In the genomic region with DNA sequence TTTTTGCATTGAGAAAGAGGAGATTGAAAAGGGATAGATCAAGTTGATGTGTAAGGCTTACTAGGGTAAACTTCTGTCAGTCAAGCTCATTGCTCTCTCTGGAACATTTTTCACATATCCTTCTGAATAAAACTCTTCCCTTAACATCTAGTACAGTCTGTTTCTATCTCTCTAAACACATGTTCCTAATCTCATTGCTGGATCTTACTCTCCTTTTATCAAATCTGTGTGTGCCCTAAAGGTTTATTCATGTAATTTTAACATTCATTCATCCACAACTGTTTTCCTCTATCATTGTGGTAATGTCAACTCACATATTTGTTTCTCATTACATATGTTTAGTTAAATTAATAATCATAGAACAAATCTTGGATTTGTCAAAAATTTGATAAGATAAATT, we compare ENCODE assay signal across 4 cellular contexts.
A peak's percentile ranks its signal among the peaks of the same experiment; 100 is the strongest.
TF ChIP-seq lines count a peak whose summit lies in the region.

No MANE protein-coding gene starts in this region.

TF ChIP-seq in GM23338, 12 proteins besides CTCF, POLR2A, EP300 and RAD21:
- TF ChIP-seq EZH2phosphoT487 (IDR thresholded peaks at IDR 0.05; ENCODE audit: unreplicated experiment) = no peak

TF ChIP-seq in SK-N-SH, 30 proteins besides CTCF, POLR2A, EP300 and RAD21 (continues in another document):
- TF ChIP-seq, protein P1, sequence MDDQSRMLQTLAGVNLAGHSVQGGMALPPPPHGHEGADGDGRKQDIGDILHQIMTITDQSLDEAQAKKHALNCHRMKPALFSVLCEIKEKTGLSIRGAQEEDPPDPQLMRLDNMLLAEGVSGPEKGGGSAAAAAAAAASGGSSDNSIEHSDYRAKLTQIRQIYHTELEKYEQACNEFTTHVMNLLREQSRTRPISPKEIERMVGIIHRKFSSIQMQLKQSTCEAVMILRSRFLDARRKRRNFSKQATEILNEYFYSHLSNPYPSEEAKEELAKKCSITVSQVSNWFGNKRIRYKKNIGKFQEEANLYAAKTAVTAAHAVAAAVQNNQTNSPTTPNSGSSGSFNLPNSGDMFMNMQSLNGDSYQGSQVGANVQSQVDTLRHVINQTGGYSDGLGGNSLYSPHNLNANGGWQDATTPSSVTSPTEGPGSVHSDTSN (IDR thresholded peaks at IDR 0.05) = no peak
- TF ChIP-seq EZH2phosphoT487 (IDR thresholded peaks at IDR 0.05; ENCODE audit: borderline replicate concordance, low read depth) (no peak), TAF1 (IDR thresholded peaks at IDR 0.05; ENCODE audit: borderline replicate concordance, low read depth, low read length) (no peak), CHD2 (IDR thresholded peaks at IDR 0.05; ENCODE audit: low read length, partially characterized antibody) (peak; percentile 35), FOSL2 (IDR thresholded peaks at IDR 0.05; ENCODE audit: borderline replicate concordance, low read depth) (no peak), ZBTB33 (IDR thresholded peaks at IDR 0.05; ENCODE audit: borderline replicate concordance, low read depth) (no peak), GATA2 (CRISPR knock-in tag; IDR thresholded peaks at IDR 0.05) (peak; percentile 83), MEF2A (IDR thresholded peaks at IDR 0.05; ENCODE audit: borderline replicate concordance, low read depth) (no peak), MXI1 (IDR thresholded peaks at IDR 0.05; ENCODE audit: low read depth, low read length) (peak; percentile 32; the same call in 1 of the 2 replicates), RXRA (IDR thresholded peaks at IDR 0.05; ENCODE audit: borderline replicate concordance, low read depth) (no peak), REST (IDR thresholded peaks at IDR 0.05; ENCODE audit: low read depth, low read length) (no peak)

TF ChIP-seq in SK-N-SH treated with all-trans-retinoic acid at 6 μM for 48 hours, 23 proteins besides CTCF, POLR2A, EP300 and RAD21:
- no peak for TF ChIP-seq ZNF565 (CRISPR knock-in tag; conservative IDR thresholded peaks at IDR 0.05; ENCODE audit: low read depth)
- TF ChIP-seq PPARA (CRISPR knock-in tag; IDR thresholded peaks at IDR 0.05; ENCODE audit: borderline replicate concordance) = no peak
- peak; percentile 79 for TF ChIP-seq TCF4 (CRISPR knock-in tag; IDR thresholded peaks at IDR 0.05; ENCODE audit: borderline replicate concordance)
- no peak for TF ChIP-seq POU6F1 (CRISPR knock-in tag; IDR thresholded peaks at IDR 0.05; ENCODE audit: borderline replicate concordance, low read depth)
- no peak for TF ChIP-seq GLIS3 (CRISPR knock-in tag; IDR thresholded peaks at IDR 0.05)

TF ChIP-seq in endothelial cell of umbilical vein, 7 proteins besides CTCF, POLR2A, EP300 and RAD21:
- TF ChIP-seq POLR2AphosphoS5 (IDR thresholded peaks at IDR 0.05; ENCODE audit: insufficient read depth, low read depth, low read length) (no peak), EZH2 (IDR thresholded peaks at IDR 0.05; ENCODE audit: borderline replicate concordance, low read depth, low read length, severe bottlenecking) (no peak), MAX (IDR thresholded peaks at IDR 0.05; ENCODE audit: insufficient read depth, insufficient read length) (no peak), JUN (IDR thresholded peaks at IDR 0.05; ENCODE audit: borderline replicate concordance, insufficient read depth, insufficient read length, low read depth) (no peak), GATA2 (IDR thresholded peaks at IDR 0.05; ENCODE audit: insufficient read depth, insufficient read length, low read depth, low read length) (no peak), MYC (IDR thresholded peaks at IDR 0.05; ENCODE audit: low read depth, low read length) (no peak), FOS (IDR thresholded peaks at IDR 0.05; ENCODE audit: borderline replicate concordance, insufficient read depth, low read length) (no peak)
TF ChIP-seq in endothelial cell of umbilical vein: peak in this region for 0.
